In the genomic region with DNA sequence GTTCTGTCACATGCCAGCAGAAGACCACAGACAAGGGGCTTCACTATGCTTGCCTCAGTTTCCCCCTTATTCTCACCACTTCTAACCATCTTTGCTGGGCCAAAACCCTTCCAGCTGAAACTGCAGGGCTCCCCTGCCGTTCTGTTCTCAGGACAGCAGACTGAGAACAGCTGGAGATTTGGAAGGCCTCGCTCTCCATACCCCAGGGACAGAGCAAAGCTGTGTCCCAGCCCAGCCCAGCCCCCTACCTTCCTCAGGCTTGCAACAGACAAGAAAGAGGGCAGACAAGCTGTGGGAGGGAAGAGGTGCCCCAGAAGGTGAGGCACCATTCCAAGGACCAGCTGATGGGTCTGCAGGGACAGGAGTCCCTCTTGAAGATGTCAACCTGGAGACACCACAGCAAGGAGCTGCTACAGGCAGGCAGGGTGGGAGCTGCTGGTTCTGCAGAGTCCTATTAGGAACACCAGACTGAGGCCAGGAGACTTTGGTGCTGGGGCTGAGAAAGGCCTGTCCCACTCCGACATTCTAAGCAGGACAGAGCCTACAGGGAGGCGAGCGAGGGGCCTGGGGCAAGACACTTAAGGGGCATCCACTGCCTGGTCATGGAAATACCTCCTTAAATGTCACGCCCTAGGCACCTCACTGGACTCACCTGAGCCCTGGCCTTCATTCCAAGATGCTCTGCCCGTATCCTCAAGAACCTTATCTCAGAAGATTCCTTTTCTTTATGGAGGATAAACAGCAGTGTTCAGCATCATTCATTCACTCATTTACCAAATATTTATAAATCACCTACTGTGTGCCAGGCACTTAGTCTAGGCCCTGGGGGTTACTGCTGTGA, we compare ENCODE assay signal across 17 cellular contexts. TPM values are rescaled to one million over a fixed set of nuclear protein-coding genes. Genes with fewer than 3 reads are reported as not detected.
DNase-seq lines count a peak whose midpoint lies in the region; TF ChIP-seq lines count a peak whose summit lies in the region.
"Had no signal": no experiment of that assay in that cellular context is flagged by ENCODE, and none has a peak within 500 bp of the region (broad histone marks: within the 10 kb centered on the region; RNA-seq: fewer than 3 reads in every experiment).

No MANE protein-coding gene starts in this region.

- no peaks in the 10 kb centered on the region for H4K20me1 ChIP-seq in neural progenitor cell (ENCODE audit: low read depth)

- H3K9me3 ChIP-seq in HEK293 (ENCODE audit: control insufficient read depth, insufficient read depth, low read depth, low read length) (no peaks in the 10 kb centered on the region), neural progenitor cell (ENCODE audit: low read depth) (no peaks in the 10 kb centered on the region)

- CTCF ChIA-PET in HEK293 (lab: Yijun Ruan, JAX): interaction anchor here (0.7 to 7.5 kb wide), 10 partner anchors 12 to 520 kb away, joined by 3 to 128 read pairs (median 8); no protein-coding TSS in a partner anchor

- no peaks in the 10 kb centered on the region for H3K9me3 Mint-ChIP-seq in chondrocyte (ENCODE audit: low read depth)
- H3K9me3 Mint-ChIP-seq in neural progenitor cell: no peaks in the 10 kb centered on the region
- H3K9me3 Mint-ChIP-seq: CD14-positive monocyte; CD8-positive, alpha-beta T cell; H9 had no signal

- POLR2A ChIA-PET in HEK293 (lab: Yijun Ruan, JAX): interaction anchor here (0.6 to 1.0 kb wide), 2 partner anchors 16 to 446 kb away, joined by 4 to 10 read pairs; partner anchors contain the start of gene SCN4B

- TF ChIP-seq CTCF in HEK293 (tag by site-specific recombination; IDR thresholded peaks at IDR 0.05): no peak
- no peak for TF ChIP-seq CTCF in chondrocyte (IDR thresholded peaks at IDR 0.05)
- no peak for TF ChIP-seq CTCF in neural progenitor cell (IDR thresholded peaks at IDR 0.05)

- no peak overlapping the region for H3K4me2 ChIP-seq in neural progenitor cell

- no peak overlapping the region for H3K4me3 ChIP-seq in HEK293 (ENCODE audit: low read depth, low read length)
- no peak overlapping the region for H3K4me3 ChIP-seq in neural progenitor cell

- H3K36me3 Mint-ChIP-seq in chondrocyte (ENCODE audit: low read depth) (no peaks in the 10 kb centered on the region), neural progenitor cell (no peaks in the 10 kb centered on the region)
- H3K36me3 Mint-ChIP-seq: CD14-positive monocyte; CD8-positive, alpha-beta T cell had no signal

- DNase-seq in DMS 273 (lab: John Stamatoyannopoulos, UW; ENCODE audit: unreplicated experiment): peak; percentile 16
- DNase-seq in DMS 273 treated with DMSO at 0.1 percent for 48 hours (lab: John Stamatoyannopoulos, UW): no peak
- DNase-seq in chondrocyte (ENCODE audit: low spot score): peak; percentile 71
- DNase-seq in neural progenitor cell (ENCODE audit: low spot score): no peak
- no peak for DNase-seq in SKM-1 treated with dmso at 0.1 percent for 144 hours (lab: John Stamatoyannopoulos, UW; ENCODE audit: unreplicated experiment)
- no peak for DNase-seq in HuH-7 (ENCODE audit: low spot score)
- DNase-seq in SK-N-DZ (ENCODE audit: low spot score): no peak
- DNase-seq: CD8-positive, alpha-beta T cell; COR-L47; GF-D8; GOT3; H9 had no signal

- H3K4me1 ChIP-seq in HEK293 (ENCODE audit: control insufficient read depth, insufficient read depth, low read length) (no peaks in the 10 kb centered on the region), neural progenitor cell (peaks cover 10% of the 10 kb centered on the region)

- H3K9ac ChIP-seq in neural progenitor cell: no peak overlapping the region

- peaks cover 73% of the 10 kb centered on the region for H3K27me3 ChIP-seq in neural progenitor cell

- no peak overlapping the region for H3K27ac ChIP-seq in HEK293 (ENCODE audit: extremely low read depth, low read depth, low read length)
- H3K27ac ChIP-seq in neural progenitor cell: no peak overlapping the region
- H3K27ac ChIP-seq: 22Rv1 had no signal

- H3K36me3 ChIP-seq in HEK293 (ENCODE audit: control insufficient read depth in 2 of 2, insufficient read depth in 1 of 2, low read length in 2 of 2) (no peaks in the 10 kb centered on the region), neural progenitor cell (no peaks in the 10 kb centered on the region)

- H3K79me2 ChIP-seq in neural progenitor cell (ENCODE audit: low read depth): no peaks in the 10 kb centered on the region

- H3K4me1 Mint-ChIP-seq in chondrocyte (ENCODE audit: low read depth): no peaks in the 10 kb centered on the region
- H3K4me1 Mint-ChIP-seq in neural progenitor cell: peaks cover 10% of the 10 kb centered on the region

- H3K4me3 Mint-ChIP-seq in chondrocyte (ENCODE audit: unreplicated experiment) (no peak overlapping the region), neural progenitor cell (peak overlapping the region; percentile 31)
- H3K4me3 Mint-ChIP-seq: CD14-positive monocyte; CD8-positive, alpha-beta T cell had no signal

- H3K27ac Mint-ChIP-seq in chondrocyte (ENCODE audit: unreplicated experiment) (no peak overlapping the region), neural progenitor cell (no peak overlapping the region)
- H3K27ac Mint-ChIP-seq: CD8-positive, alpha-beta T cell had no signal

- H3F3A ChIP-seq in neural progenitor cell (ENCODE audit: low read depth): no peaks in the 10 kb centered on the region

- H3K27me3 Mint-ChIP-seq in chondrocyte (ENCODE audit: low read depth) (peaks cover 57% of the 10 kb centered on the region), neural progenitor cell (ENCODE audit: insufficient read depth, low read depth) (peaks cover 50% of the 10 kb centered on the region)

- no peak overlapping the region for H2AFZ ChIP-seq in neural progenitor cell (replicated peaks)

TF ChIP-seq in HEK293, 187 proteins besides CTCF, POLR2A, EP300 and RAD21:
- no peak for TF ChIP-seq KLF9 (tag by site-specific recombination; IDR thresholded peaks at IDR 0.05; ENCODE audit: low read depth)
- peak; percentile 35 for TF ChIP-seq ZIC2 (tag by site-specific recombination; IDR thresholded peaks at IDR 0.05)

RNA-seq across cellular contexts. Expression of gene SCN2B, which starts 6.9 kb away (rescaled TPM):
- total RNA-seq in chondrocyte (0.12 to 0.24 TPM (median 0.13 TPM) in 3 replicates), neural progenitor cell (ENCODE audit: low replicate concordance) (0.15 and 0.37 TPM in 2 replicates)
- not detected in 2 replicates for polyA plus RNA-seq in SK-N-DZ (2014; cell fraction: cytosol; rRNA removed)
- polyA plus RNA-seq in SK-N-DZ (2014; cell fraction: nucleus; rRNA removed): not detected in 2 replicates
- total RNA-seq: A673; CD8-positive, alpha-beta T cell; H9 had no signal
- polyA plus RNA-seq: BJ, CD14-positive monocyte had no signal

RNA-seq across cellular contexts. Expression of gene SCN4B, which starts 16.9 kb away (rescaled TPM):
- 0.28 to 0.42 TPM in 2 of 3 replicates, not detected in the other for total RNA-seq in chondrocyte
- total RNA-seq in neural progenitor cell (ENCODE audit: low replicate concordance): 3.6 and 7.1 TPM in 2 replicates
- not detected in 2 replicates for polyA plus RNA-seq in SK-N-DZ (2014; cell fraction: cytosol; rRNA removed)
- polyA plus RNA-seq in SK-N-DZ (2014; cell fraction: nucleus; rRNA removed): not detected in 2 replicates
- total RNA-seq: CD8-positive, alpha-beta T cell had no signal
- polyA plus RNA-seq: CD14-positive monocyte had no signal

RNA-seq across cellular contexts. Expression of gene JAML, which starts 55.3 kb away (rescaled TPM):
- total RNA-seq in chondrocyte (not detected in 3 replicates), neural progenitor cell (ENCODE audit: low replicate concordance) (0.09 TPM in 1 of 2 replicates, not detected in the other)
- not detected in 2 replicates for polyA plus RNA-seq in SK-N-DZ (2014; cell fraction: cytosol; rRNA removed)
- polyA plus RNA-seq in SK-N-DZ (2014; cell fraction: nucleus; rRNA removed): not detected in 2 replicates
- total RNA-seq: A673 had no signal
- polyA plus RNA-seq: BJ had no signal

Comparison
In these comparisons a context has a peak if more than half of its experiments do, and no peak if none do; other contexts are left out.
1. DNase-seq: peak in DMS 273 (single experiment) and chondrocyte (single experiment); none in DMS 273 treated with DMSO at 0.1 percent for 48 hours (single experiment), neural progenitor cell (single experiment), SKM-1 treated with dmso at 0.1 percent for 144 hours (single experiment), HuH-7 (single experiment) and SK-N-DZ (single experiment).